Comparison of ENCODE assay signal across 8 cellular contexts in the genomic region with DNA sequence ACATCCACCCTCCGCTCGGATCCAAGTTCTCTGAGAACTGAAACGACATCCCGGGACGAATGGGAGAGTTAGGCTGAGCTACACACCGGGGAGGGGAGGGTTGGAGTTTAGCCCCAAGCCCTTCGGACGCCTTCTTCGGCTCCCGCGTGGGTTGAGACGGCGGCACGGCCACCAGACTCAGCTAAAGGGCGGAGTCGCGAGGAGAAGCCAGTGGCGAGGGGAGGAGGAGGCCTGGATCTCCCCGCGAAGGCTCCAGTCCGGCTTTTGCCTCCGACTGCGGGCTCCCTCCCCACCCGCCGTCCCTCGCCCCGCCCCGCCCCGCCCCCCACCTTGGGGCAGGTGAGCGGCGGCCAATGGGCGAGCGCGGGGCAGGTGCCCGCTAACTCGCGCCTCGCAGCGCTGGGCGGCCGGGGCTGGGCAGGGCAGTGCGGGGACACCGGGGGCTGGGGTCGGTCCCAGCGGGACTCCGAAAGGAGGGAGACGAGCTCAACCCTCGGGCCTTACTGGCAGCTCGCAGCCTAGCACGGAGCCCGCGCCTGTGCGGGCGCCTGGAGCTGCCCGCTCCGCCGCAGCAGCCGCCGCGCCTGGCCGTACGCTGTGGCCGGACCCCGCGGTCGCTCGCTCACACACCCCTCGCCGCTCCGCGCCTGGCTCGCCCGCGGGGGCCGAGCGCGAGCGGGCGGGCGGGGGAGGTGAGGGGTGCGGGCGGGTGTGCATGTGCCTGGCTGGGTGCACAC. TPM values are rescaled to one million over a fixed set of nuclear protein-coding genes. Genes with fewer than 3 reads are reported as not detected.
DNase-seq lines count a peak whose midpoint lies in the region; ATAC-seq, FAIRE-seq and TF ChIP-seq lines count a peak whose summit lies in the region.

A gene (plus strand): TSS at position 382 of the 737 bp plus-strand sequence. CDS start 334 bp downstream, at position 716.

- WGBS in body of pancreas, 2 donors = 0% methylated on average over 23 to 76 of the region's 82 CpGs

- H3K9me3 Mint-ChIP-seq in CD14-positive monocyte = peaks cover 0 to 39% (median 14%) of the 10 kb centered on the region in 7 donors

- intact Hi-C loops in CD14-positive monocyte (cut with micrococcal nuclease) (no loop called here), body of pancreas (cut with DNase I) (no loop called here), left colon (cut with DNase I, micrococcal nuclease) (no loop called here)

- peaks cover 86 to 94% (median 87%) of the 10 kb centered on the region in 3 donors for H3K27me3 Mint-ChIP-seq in CD14-positive monocyte (ENCODE audit: low read depth in 3 of 3)

- TF ChIP-seq CTCF in CD14-positive monocyte (IDR thresholded peaks at IDR 0.05) = no peak
- no peak for TF ChIP-seq CTCF in HL-60 (IDR thresholded peaks at IDR 0.05; ENCODE audit: insufficient read depth, low read length)
- TF ChIP-seq CTCF in Peyer's patch (IDR thresholded peaks at IDR 0.05) = no peak
- no peak for TF ChIP-seq CTCF in body of pancreas (IDR thresholded peaks at IDR 0.05)

- H3K4me1 ChIP-seq in Peyer's patch = peaks cover 3 to 53% (median 38%) of the 10 kb centered on the region in 4 donors
- peaks cover 53% of the 10 kb centered on the region for H3K4me1 ChIP-seq in body of pancreas

- H3K4me3 ChIP-seq in HL-60 (replicated peaks; ENCODE audit: insufficient read depth, low read length) = peak within 1 kb of the TSS; percentile 24
- peak within 1 kb of the TSS; percentile 18 to 60 (median 48) for H3K4me3 ChIP-seq in Peyer's patch
- H3K4me3 ChIP-seq in body of pancreas = peak within 1 kb of the TSS in 1 of 2 donors; percentile 48

- peaks cover 22% of the 10 kb centered on the region for H3K4me1 Mint-ChIP-seq in CD14-positive monocyte

- no peaks in the 10 kb centered on the region for H3K36me3 ChIP-seq in Peyer's patch
- no peaks in the 10 kb centered on the region for H3K36me3 ChIP-seq in body of pancreas (replicated peaks in 1 of 2; ENCODE audit: insufficient read depth in 1 of 2, low read depth in 2 of 2)

- peak within 1 kb of the TSS; percentile 64 to 82 for H3K4me3 Mint-ChIP-seq in CD14-positive monocyte

- FAIRE-seq in GM19239 (lab: Jason Lieb, UNC) = no peak

- no peak for DNase-seq in CD14-positive monocyte (ENCODE audit: low spot score)
- DNase-seq in GM19239 (ENCODE audit: insufficient read length, low spot score) = peak; percentile 87
- DNase-seq in HL-60 (ENCODE audit: low read depth in 1 of 2, low spot score in 1 of 2) = peak in 1 of 2 experiments; percentile 19
- DNase-seq in Peyer's patch = peak; percentile 19 to 89 (median 80)
- peak; percentile 81 to 86 (median 82) for DNase-seq in body of pancreas
- peak; percentile 70 to 81 for DNase-seq in left colon
- DNase-seq in stimulated activated CD4-positive, alpha-beta T cell treated with anti-CD3 and anti-CD28 coated beads, TNF-alpha, amount 100 ng/mL, for 4 hours (ENCODE audit: low read depth in 3 of 3) = peak in 2 of 3 experiments; percentile 33 to 46
- DNase-seq in SKM-1 treated with dmso at 0.1 percent for 144 hours (lab: John Stamatoyannopoulos, UW; ENCODE audit: unreplicated experiment) = no peak

- H3K9me3 ChIP-seq in Peyer's patch (no peaks in the 10 kb centered on the region), body of pancreas (no peaks in the 10 kb centered on the region)

- no peak within 1 kb of the TSS for H3K27ac Mint-ChIP-seq in CD14-positive monocyte

- TF ChIP-seq POLR2A in Peyer's patch (IDR thresholded peaks at IDR 0.05) = no peak
- TF ChIP-seq POLR2A in body of pancreas (IDR thresholded peaks at IDR 0.05) = no peak

- peaks cover 3% of the 10 kb centered on the region in 2 donors for H3K36me3 Mint-ChIP-seq in CD14-positive monocyte

- ATAC-seq in body of pancreas (peak; percentile 85), left colon (peak; percentile 85)

- H3K27me3 ChIP-seq in HL-60 (ENCODE audit: insufficient read depth, poor library complexity, severe bottlenecking) = peaks cover 84% of the 10 kb centered on the region
- H3K27me3 ChIP-seq in Peyer's patch = peaks cover 0 to 81% of the 10 kb centered on the region in 2 donors
- H3K27me3 ChIP-seq in body of pancreas = peaks cover 0 to 57% of the 10 kb centered on the region in 2 donors

- no peak within 1 kb of the TSS for H3K27ac ChIP-seq in HL-60 (replicated peaks)
- H3K27ac ChIP-seq in Peyer's patch = no peak within 1 kb of the TSS
- H3K27ac ChIP-seq in body of pancreas = no peak within 1 kb of the TSS

RNA-seq across cellular contexts. Expression of the gene that starts here (rescaled TPM):
- not detected for polyA plus RNA-seq in CD14-positive monocyte
- total RNA-seq in Peyer's patch (10 to 100 TPM in 1 of 4 donors, 1 to 10 TPM in 2, not detected in 1; 1.1 to 10.0 (median 3.4) TPM), body of pancreas (under 1 TPM; 0.26 to 0.33 TPM), left colon (1 to 10 TPM; 1.5 to 2.2 TPM)

Comparison
In these comparisons a context has a peak if more than half of its experiments do, and no peak if none do; other contexts are left out.
1. Peak in DNase-seq and ATAC-seq in body of pancreas; RNA of the gene not detected or under 1 TPM.
2. DNase-seq: peak in GM19239 (single experiment), Peyer's patch (3 of 3), left colon (2 of 2) and stimulated activated CD4-positive, alpha-beta T cell treated with anti-CD3 and anti-CD28 coated beads, TNF-alpha, amount 100 ng/mL, for 4 hours (2 of 3); none in CD14-positive monocyte (single experiment) and SKM-1 treated with dmso at 0.1 percent for 144 hours (single experiment).